In the genomic region with DNA sequence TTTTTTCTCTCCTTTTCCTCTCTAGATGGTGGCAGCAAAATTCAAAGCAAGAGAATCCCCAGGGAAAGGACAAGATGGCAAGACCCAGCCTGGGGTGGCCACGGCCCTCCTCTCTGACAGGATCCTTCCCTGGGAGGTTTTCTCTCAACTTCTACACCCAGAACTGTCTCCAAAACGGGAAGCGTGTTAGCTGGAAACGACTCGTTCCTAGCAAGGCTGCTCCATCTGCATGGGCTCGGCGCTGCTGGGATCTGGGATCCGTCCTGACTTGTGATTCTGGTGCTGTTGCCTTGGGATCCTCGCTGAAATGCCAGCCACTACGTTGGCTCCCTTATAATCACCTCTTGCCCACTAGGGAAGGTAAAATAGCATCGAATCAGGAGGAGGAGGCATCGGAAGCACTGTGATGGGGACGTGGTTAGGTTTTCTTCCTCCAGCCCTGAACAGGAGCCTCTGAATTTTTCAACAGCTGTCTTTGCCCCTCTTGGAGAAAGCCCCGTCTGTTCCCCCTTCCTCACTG, we compare ENCODE assay signal across 13 cellular contexts.
"Had no signal": no experiment of that assay in that cellular context is flagged by ENCODE, and none has a peak within 500 bp of the region (broad histone marks: within the 10 kb centered on the region; RNA-seq: fewer than 3 reads in every experiment).

No MANE protein-coding gene starts in this region.

- H3K27ac Mint-ChIP-seq: activated CD4-positive, alpha-beta memory T cell treated with anti-CD3 and anti-CD28 coated beads, Interleukin-2, amount 10 ng/mL, durations not matched to agents 7 days and 5 days; activated CD4-positive, alpha-beta T cell treated with anti-CD3 and anti-CD28 coated beads for 36 hours; activated naive CD8-positive, alpha-beta T cell; natural killer cell treated with Interleukin-12 subunit alpha and Interleukin-12 subunit beta and Interleukin-15 and Interleukin-18, amount 100 ng/mL, for 72 hours had no signal

- H3K36me3 Mint-ChIP-seq: activated naive CD8-positive, alpha-beta T cell; natural killer cell treated with Interleukin-12 subunit alpha and Interleukin-12 subunit beta and Interleukin-15 and Interleukin-18, amount 100 ng/mL, for 72 hours had no signal

- H3K4me3 ChIP-seq: stomach, tibial nerve had no signal

- H3K9me3 ChIP-seq: stomach, tibial nerve had no signal

- ATAC-seq: activated CD4-positive, alpha-beta T cell treated with anti-CD3 and anti-CD28 coated beads for 36 hours; left lobe of liver had no signal

- H3K27me3 ChIP-seq: stomach, tibial nerve had no signal

- H3K27me3 Mint-ChIP-seq: activated CD4-positive, alpha-beta memory T cell treated with anti-CD3 and anti-CD28 coated beads, Interleukin-2, amount 10 ng/mL, durations not matched to agents 7 days and 5 days; activated CD4-positive, alpha-beta T cell treated with anti-CD3 and anti-CD28 coated beads for 36 hours; activated naive CD8-positive, alpha-beta T cell; natural killer cell treated with Interleukin-12 subunit alpha and Interleukin-12 subunit beta and Interleukin-15 and Interleukin-18, amount 100 ng/mL, for 72 hours had no signal

- DNase-seq: activated CD4-positive, alpha-beta memory T cell treated with anti-CD3 and anti-CD28 coated beads, Interleukin-2, amount 10 ng/mL, durations not matched to agents 7 days and 5 days; activated CD4-positive, alpha-beta T cell treated with anti-CD3 and anti-CD28 coated beads for 36 hours; activated gamma-delta T cell; activated T-cell treated with anti-CD3 and anti-CD28 coated beads, Interleukin-2, amount 50 U/mL, for 48 hours; islet precursor cell; stimulated activated CD4-positive, alpha-beta T cell treated with anti-CD3 and anti-CD28 coated beads, Interleukin-4, amount 100 ng/mL, for 1 hour; stimulated activated CD8-positive, alpha-beta memory T cell treated with anti-CD3 and anti-CD28 coated beads, Interleukin-4, amount 100 ng/mL, for 48 hours; T1000 had no signal

- H3K27ac ChIP-seq: stomach, tibial nerve had no signal

- H3K4me1 Mint-ChIP-seq: activated CD4-positive, alpha-beta memory T cell treated with anti-CD3 and anti-CD28 coated beads, Interleukin-2, amount 10 ng/mL, durations not matched to agents 7 days and 5 days; activated CD4-positive, alpha-beta T cell treated with anti-CD3 and anti-CD28 coated beads for 36 hours had no signal

- H3K9me3 Mint-ChIP-seq: activated CD4-positive, alpha-beta memory T cell treated with anti-CD3 and anti-CD28 coated beads, Interleukin-2, amount 10 ng/mL, durations not matched to agents 7 days and 5 days; natural killer cell treated with Interleukin-12 subunit alpha and Interleukin-12 subunit beta and Interleukin-15 and Interleukin-18, amount 100 ng/mL, for 72 hours had no signal

- H3K36me3 ChIP-seq: stomach, tibial nerve had no signal

- H3K4me1 ChIP-seq: tibial nerve had no signal

- H3K4me3 Mint-ChIP-seq: activated CD4-positive, alpha-beta memory T cell treated with anti-CD3 and anti-CD28 coated beads, Interleukin-2, amount 10 ng/mL, durations not matched to agents 7 days and 5 days; activated CD4-positive, alpha-beta T cell treated with anti-CD3 and anti-CD28 coated beads for 36 hours; activated naive CD8-positive, alpha-beta T cell; natural killer cell treated with Interleukin-12 subunit alpha and Interleukin-12 subunit beta and Interleukin-15 and Interleukin-18, amount 100 ng/mL, for 72 hours had no signal
